19 cellular contexts compared by ENCODE assay signal in the genomic region with DNA sequence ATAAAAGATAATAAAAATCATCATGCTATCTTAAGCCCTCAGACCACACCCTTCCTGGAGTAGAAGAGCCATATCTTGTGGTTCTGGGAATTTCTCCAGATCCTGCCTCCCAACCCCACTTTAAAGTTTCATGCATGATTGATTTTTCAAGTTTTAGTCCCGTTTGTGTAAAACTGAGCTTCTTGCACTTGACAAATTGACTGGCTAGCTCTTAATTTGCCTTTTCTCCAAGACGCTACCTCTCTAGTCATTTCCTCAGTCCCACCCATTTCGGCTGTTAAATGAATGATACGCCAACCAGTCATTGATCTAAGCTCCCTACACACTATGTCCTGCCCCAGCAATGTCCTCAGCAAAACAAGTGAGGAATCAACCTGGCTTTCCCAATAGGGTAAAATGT.
A peak's percentile ranks its signal among the peaks of the same experiment; 100 is the strongest.
DNase-seq lines count a peak whose midpoint lies in the region; ATAC-seq and TF ChIP-seq lines count a peak whose summit lies in the region.
"Had no signal": no experiment of that assay in that cellular context is flagged by ENCODE, and none has a peak within 500 bp of the region (broad histone marks: within the 10 kb centered on the region; RNA-seq: fewer than 3 reads in every experiment).

No MANE protein-coding gene starts in this region.

- in situ Hi-C loops in ACHN (cut with HindIII; ENCODE audit: low pct_ligation_motif_present, low pct_unique_long_range_greater_than_20kb, low sequenced_read_pairs), result no loop called here

- TF ChIP-seq CTCF in GM10248 (IDR thresholded peaks at IDR 0.05; ENCODE audit: control extremely low read depth, extremely low read depth, low read depth, missing control alignments), result no peak

- DNase-seq in ACHN (peak; percentile 49), GM03348 (ENCODE audit: low spot score) (peak; percentile 52), RPMI7951 (ENCODE audit: low read depth) (peak; percentile 84), fibroblast of peridontal ligament (ENCODE audit: extremely low read depth) (peak; percentile 76), GM10248 (ENCODE audit: extremely low spot score) (no peak)
- no peak for DNase-seq in activated CD4-positive, alpha-beta T cell treated with anti-CD3 and anti-CD28 coated beads for 48 hours
- no peak for DNase-seq in activated CD8-positive, alpha-beta memory T cell treated with anti-CD3 and anti-CD28 coated beads for 24 hours
- DNase-seq: activated CD4-positive, CD25-positive, alpha-beta regulatory T cell; activated naive CD4-positive, alpha-beta T cell treated with anti-CD3 and anti-CD28 coated beads, Interleukin-2, amount 10 ng/mL, durations not matched to agents 7 days and 5 days; activated T-cell treated with anti-CD3 and anti-CD28 coated beads, Interleukin-2, amount 50 U/mL, for 48 hours; aorta; CD4-positive, alpha-beta memory T cell; colonic mucosa; endodermal cell; NCI-H1436 treated with DMSO at 0.1 percent for 48 hours; psoas muscle; stimulated activated CD4-positive, alpha-beta T cell treated with anti-CD3 and anti-CD28 coated beads, Interleukin-4, amount 100 ng/mL, for 1 hour; stimulated activated naive CD8-positive, alpha-beta T cell treated with anti-CD3 and anti-CD28 coated beads, Interleukin-15, Interleukin-2, amounts not matched to agents 100 U/mL and 50 U/mL, for 24 hours had no signal

- no peak for ATAC-seq in HG03571 (IDR thresholded peaks at IDR 0.05; ENCODE audit: unreplicated experiment)
- ATAC-seq: psoas muscle; stimulated activated naive CD8-positive, alpha-beta T cell treated with anti-CD3 and anti-CD28 coated beads, Interleukin-15, Interleukin-2, amounts not matched to agents 100 U/mL and 50 U/mL, for 24 hours had no signal

- CTCF ChIA-PET in GM10248 (lab: Yijun Ruan, JAX), result interaction anchor here (1.0 kb wide), 1 partner anchor 286 kb away, joined by 5 read pairs; no protein-coding TSS in a partner anchor

- POLR2A ChIA-PET in GM10248 (lab: Yijun Ruan, JAX), result no interaction called here

Comparison
In these comparisons a context has a peak if more than half of its experiments do, and no peak if none do; other contexts are left out.
1. DNase-seq: peak in ACHN (single experiment), GM03348 (single experiment), RPMI7951 (single experiment) and fibroblast of peridontal ligament (single experiment); none in GM10248 (single experiment), activated CD4-positive, alpha-beta T cell treated with anti-CD3 and anti-CD28 coated beads for 48 hours (single experiment) and activated CD8-positive, alpha-beta memory T cell treated with anti-CD3 and anti-CD28 coated beads for 24 hours (single experiment).